In the genomic region with DNA sequence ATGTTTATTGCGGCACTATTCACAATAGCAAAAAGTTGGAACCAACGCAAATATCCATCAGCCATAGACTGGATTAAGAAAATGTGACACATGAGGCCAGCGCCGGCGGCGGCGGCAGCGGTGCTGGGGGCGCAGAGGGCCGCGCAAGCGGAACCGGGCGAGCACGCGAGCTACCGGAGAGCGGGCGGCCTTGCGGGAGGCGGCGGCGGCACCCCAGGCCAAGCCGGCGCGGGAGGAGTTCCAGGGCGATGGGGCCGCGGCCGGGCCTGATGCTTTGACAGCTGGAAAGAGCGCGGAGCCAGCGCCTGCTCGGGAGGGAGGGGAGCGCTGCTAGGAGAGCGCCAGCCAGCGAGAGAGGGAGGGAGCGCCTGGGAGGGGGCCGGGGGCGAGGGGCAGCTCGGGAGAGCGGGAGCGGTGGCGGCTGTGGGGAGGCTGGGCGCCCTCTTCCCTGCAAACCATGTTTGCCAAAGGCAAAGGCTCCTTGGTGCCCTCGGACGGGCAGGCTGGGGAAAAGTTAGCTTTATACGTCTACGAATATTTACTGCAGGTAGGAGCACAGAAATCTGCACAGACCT, we compare ENCODE assay signal across 1 cellular context.
TF ChIP-seq lines count a peak whose summit lies in the region.

No MANE protein-coding gene starts in this region.

TF ChIP-seq in H1, 55 proteins besides CTCF, POLR2A, EP300 and RAD21:
- TF ChIP-seq E2F6 (IDR thresholded peaks at IDR 0.05): peak; percentile 39; the same call in 1 of the 2 replicates
TF ChIP-seq in H1: peak in this region for 1; not testable (repeated sequence) for 54.
